2 cellular contexts compared by ENCODE assay signal in the genomic region with DNA sequence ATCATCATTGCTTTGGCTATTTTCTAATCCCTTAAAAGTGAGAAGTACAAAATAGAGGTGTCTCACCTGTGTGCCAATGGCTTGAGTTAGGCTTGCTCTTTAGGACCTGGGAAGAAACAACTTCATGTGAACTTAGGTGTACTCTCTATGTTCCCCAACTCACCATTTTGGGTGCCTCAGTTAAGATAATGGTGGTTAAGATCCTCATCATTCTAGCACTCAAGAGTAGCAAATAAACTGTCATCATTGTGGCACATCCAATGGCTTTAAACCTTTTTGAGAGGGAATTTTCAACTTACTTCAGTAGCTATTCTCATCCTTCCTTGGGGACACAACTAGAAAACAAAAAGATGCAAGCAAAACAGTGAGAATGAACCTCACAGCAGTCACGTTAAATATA.
TF ChIP-seq lines count a peak whose summit lies in the region.

No MANE protein-coding gene starts in this region.

TF ChIP-seq in SK-N-SH, 30 proteins besides CTCF, POLR2A, EP300 and RAD21 (continued from another document):
- TF ChIP-seq, protein P1, sequence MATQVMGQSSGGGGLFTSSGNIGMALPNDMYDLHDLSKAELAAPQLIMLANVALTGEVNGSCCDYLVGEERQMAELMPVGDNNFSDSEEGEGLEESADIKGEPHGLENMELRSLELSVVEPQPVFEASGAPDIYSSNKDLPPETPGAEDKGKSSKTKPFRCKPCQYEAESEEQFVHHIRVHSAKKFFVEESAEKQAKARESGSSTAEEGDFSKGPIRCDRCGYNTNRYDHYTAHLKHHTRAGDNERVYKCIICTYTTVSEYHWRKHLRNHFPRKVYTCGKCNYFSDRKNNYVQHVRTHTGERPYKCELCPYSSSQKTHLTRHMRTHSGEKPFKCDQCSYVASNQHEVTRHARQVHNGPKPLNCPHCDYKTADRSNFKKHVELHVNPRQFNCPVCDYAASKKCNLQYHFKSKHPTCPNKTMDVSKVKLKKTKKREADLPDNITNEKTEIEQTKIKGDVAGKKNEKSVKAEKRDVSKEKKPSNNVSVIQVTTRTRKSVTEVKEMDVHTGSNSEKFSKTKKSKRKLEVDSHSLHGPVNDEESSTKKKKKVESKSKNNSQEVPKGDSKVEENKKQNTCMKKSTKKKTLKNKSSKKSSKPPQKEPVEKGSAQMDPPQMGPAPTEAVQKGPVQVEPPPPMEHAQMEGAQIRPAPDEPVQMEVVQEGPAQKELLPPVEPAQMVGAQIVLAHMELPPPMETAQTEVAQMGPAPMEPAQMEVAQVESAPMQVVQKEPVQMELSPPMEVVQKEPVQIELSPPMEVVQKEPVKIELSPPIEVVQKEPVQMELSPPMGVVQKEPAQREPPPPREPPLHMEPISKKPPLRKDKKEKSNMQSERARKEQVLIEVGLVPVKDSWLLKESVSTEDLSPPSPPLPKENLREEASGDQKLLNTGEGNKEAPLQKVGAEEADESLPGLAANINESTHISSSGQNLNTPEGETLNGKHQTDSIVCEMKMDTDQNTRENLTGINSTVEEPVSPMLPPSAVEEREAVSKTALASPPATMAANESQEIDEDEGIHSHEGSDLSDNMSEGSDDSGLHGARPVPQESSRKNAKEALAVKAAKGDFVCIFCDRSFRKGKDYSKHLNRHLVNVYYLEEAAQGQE (IDR thresholded peaks at IDR 0.05; ENCODE audit: low read depth, low read length): no peak
- TF ChIP-seq GABPA (IDR thresholded peaks at IDR 0.05; ENCODE audit: low read depth): no peak

TF ChIP-seq in SK-N-SH treated with all-trans-retinoic acid at 6 μM for 48 hours, 23 proteins besides CTCF, POLR2A, EP300 and RAD21 (continued from another document):
- TF ChIP-seq, protein P2, sequence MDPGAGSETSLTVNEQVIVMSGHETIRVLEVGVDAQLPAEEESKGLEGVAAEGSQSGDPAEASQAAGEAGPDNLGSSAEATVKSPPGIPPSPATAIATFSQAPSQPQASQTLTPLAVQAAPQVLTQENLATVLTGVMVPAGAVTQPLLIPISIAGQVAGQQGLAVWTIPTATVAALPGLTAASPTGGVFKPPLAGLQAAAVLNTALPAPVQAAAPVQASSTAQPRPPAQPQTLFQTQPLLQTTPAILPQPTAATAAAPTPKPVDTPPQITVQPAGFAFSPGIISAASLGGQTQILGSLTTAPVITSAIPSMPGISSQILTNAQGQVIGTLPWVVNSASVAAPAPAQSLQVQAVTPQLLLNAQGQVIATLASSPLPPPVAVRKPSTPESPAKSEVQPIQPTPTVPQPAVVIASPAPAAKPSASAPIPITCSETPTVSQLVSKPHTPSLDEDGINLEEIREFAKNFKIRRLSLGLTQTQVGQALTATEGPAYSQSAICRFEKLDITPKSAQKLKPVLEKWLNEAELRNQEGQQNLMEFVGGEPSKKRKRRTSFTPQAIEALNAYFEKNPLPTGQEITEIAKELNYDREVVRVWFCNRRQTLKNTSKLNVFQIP (CRISPR knock-in tag; IDR thresholded peaks at IDR 0.05; ENCODE audit: borderline replicate concordance, low read depth): no peak
- no peak for TF ChIP-seq GLIS3 (CRISPR knock-in tag; IDR thresholded peaks at IDR 0.05)
- TF ChIP-seq PATZ1 (CRISPR knock-in tag; IDR thresholded peaks at IDR 0.05; ENCODE audit: borderline replicate concordance): no peak
- TF ChIP-seq SNAI2 (CRISPR knock-in tag; IDR thresholded peaks at IDR 0.05): no peak
- TF ChIP-seq, protein P3, sequence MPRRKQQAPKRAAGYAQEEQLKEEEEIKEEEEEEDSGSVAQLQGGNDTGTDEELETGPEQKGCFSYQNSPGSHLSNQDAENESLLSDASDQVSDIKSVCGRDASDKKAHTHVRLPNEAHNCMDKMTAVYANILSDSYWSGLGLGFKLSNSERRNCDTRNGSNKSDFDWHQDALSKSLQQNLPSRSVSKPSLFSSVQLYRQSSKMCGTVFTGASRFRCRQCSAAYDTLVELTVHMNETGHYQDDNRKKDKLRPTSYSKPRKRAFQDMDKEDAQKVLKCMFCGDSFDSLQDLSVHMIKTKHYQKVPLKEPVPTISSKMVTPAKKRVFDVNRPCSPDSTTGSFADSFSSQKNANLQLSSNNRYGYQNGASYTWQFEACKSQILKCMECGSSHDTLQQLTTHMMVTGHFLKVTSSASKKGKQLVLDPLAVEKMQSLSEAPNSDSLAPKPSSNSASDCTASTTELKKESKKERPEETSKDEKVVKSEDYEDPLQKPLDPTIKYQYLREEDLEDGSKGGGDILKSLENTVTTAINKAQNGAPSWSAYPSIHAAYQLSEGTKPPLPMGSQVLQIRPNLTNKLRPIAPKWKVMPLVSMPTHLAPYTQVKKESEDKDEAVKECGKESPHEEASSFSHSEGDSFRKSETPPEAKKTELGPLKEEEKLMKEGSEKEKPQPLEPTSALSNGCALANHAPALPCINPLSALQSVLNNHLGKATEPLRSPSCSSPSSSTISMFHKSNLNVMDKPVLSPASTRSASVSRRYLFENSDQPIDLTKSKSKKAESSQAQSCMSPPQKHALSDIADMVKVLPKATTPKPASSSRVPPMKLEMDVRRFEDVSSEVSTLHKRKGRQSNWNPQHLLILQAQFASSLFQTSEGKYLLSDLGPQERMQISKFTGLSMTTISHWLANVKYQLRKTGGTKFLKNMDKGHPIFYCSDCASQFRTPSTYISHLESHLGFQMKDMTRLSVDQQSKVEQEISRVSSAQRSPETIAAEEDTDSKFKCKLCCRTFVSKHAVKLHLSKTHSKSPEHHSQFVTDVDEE (CRISPR knock-in tag; IDR thresholded peaks at IDR 0.05): no peak
- no peak for TF ChIP-seq ZFP3 (CRISPR knock-in tag; IDR thresholded peaks at IDR 0.05)
